ENCODE assay signal across 8 cellular contexts in the genomic region with DNA sequence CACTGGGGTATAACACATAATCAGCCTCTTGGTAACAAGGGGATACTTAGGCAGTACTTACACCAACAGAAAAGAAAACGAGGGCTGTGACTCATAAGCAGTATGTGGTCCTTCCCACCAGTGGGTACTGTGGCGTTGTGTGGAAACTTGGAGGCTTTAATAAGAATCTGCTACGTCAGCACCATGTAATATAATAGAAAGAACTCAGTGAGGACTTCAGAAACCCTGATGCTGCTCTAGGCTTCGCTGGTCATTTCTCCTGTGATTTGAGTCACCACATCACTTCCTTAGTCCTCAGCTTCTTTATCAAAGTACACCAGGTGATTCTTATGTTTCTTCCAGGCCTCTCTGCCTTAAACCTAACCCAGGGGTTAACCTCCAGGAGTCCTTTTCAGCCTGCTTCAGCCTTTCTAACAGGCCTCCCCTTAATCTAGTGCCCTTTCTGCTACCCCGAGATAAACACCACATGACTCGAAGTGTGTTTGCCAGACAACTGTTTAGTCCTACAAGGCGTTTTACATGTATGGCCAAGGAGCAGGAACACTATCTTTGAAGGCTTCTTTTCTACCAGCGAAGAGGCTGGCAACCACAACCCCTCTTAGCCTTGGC.
DNase-seq lines count a peak whose midpoint lies in the region; ATAC-seq, FAIRE-seq and TF ChIP-seq lines count a peak whose summit lies in the region.

No MANE protein-coding gene starts in this region.

- peak; percentile 46 for ATAC-seq in GM21723 (IDR thresholded peaks at IDR 0.05; ENCODE audit: unreplicated experiment)

- peaks cover 39% of the 10 kb centered on the region for H3K36me3 Mint-ChIP-seq in activated naive CD4-positive, alpha-beta T cell treated with anti-CD3 and anti-CD28 coated beads, Interleukin-2, amount 50 U/mL, for 24 hours

- H3K9ac ChIP-seq in kidney (ENCODE audit: low read length in 2 of 2): no peak overlapping the region

- H3K9me3 ChIP-seq in kidney (ENCODE audit: control insufficient read depth in 1 of 2, low read length in 2 of 2): no peaks in the 10 kb centered on the region

- FAIRE-seq in kidney (lab: Jason Lieb, UNC): no peak
- no peak for FAIRE-seq in H54 (lab: Jason Lieb, UNC)

- H3K36me3 ChIP-seq in kidney (ENCODE audit: control insufficient read depth in 1 of 2, insufficient read depth in 2 of 2, low read length in 2 of 2): no peaks in the 10 kb centered on the region

- H3K27ac Mint-ChIP-seq in activated naive CD4-positive, alpha-beta T cell treated with anti-CD3 and anti-CD28 coated beads, Interleukin-2, amount 50 U/mL, for 24 hours: peak overlapping the region; percentile 99

- DNase-seq in EH (ENCODE audit: low read depth) (peak; percentile 68), NCI-H69 (lab: John Stamatoyannopoulos, UW) (peak; percentile 13), kidney (no peak), pons (ENCODE audit: low spot score) (no peak), H54 (ENCODE audit: insufficient read length, low spot score) (no peak)
- peak; percentile 36 to 57 for DNase-seq in stimulated activated CD8-positive, alpha-beta memory T cell treated with anti-CD3 and anti-CD28 coated beads, Interleukin-4, amount 100 ng/mL, for 1 hour (ENCODE audit: low read depth in 2 of 2, low spot score in 1 of 2)

- no peak for TF ChIP-seq POLR2A in H54 (IDR thresholded peaks at IDR 0.05; ENCODE audit: low read depth, low read length)

- no peaks in the 10 kb centered on the region for H3K9me3 Mint-ChIP-seq in activated naive CD4-positive, alpha-beta T cell treated with anti-CD3 and anti-CD28 coated beads, Interleukin-2, amount 50 U/mL, for 24 hours

- H3K4me3 Mint-ChIP-seq in activated naive CD4-positive, alpha-beta T cell treated with anti-CD3 and anti-CD28 coated beads, Interleukin-2, amount 50 U/mL, for 24 hours: peak overlapping the region; percentile 76

- H3K4me3 ChIP-seq in kidney (ENCODE audit: low read length in 2 of 2): no peak overlapping the region

- H3K4me1 ChIP-seq in kidney (ENCODE audit: control insufficient read depth in 1 of 2, insufficient read depth in 1 of 2, low read depth in 1 of 2, low read length in 2 of 2): peaks cover 5 to 6% of the 10 kb centered on the region in 2 donors

- intact Hi-C loops in kidney (cut with DNase I): no loop called here

- H3K27me3 Mint-ChIP-seq in activated naive CD4-positive, alpha-beta T cell treated with anti-CD3 and anti-CD28 coated beads, Interleukin-2, amount 50 U/mL, for 24 hours: no peaks in the 10 kb centered on the region

- peaks cover 98% of the 10 kb centered on the region for H3K4me1 Mint-ChIP-seq in activated naive CD4-positive, alpha-beta T cell treated with anti-CD3 and anti-CD28 coated beads, Interleukin-2, amount 50 U/mL, for 24 hours

- TF ChIP-seq CTCF in kidney (IDR thresholded peaks at IDR 0.05; ENCODE audit: borderline replicate concordance, extremely low read depth, insufficient read depth): no peak

- peak overlapping the region; percentile 19 to 30 for H3K27ac ChIP-seq in kidney (ENCODE audit: low read depth in 2 of 2, low read length in 2 of 2)

Comparison
In these comparisons a context has a peak if more than half of its experiments do, and no peak if none do; other contexts are left out.
1. DNase-seq: peak in EH (single experiment), NCI-H69 (single experiment) and stimulated activated CD8-positive, alpha-beta memory T cell treated with anti-CD3 and anti-CD28 coated beads, Interleukin-4, amount 100 ng/mL, for 1 hour (2 of 2); none in kidney (single experiment), pons (single experiment) and H54 (single experiment).